Comparison of ENCODE assay signal across 21 cellular contexts in genomic region chr20:19647992-19648391, GRCh38.
DNase-seq lines count a peak whose midpoint lies in the region; ATAC-seq, FAIRE-seq and TF ChIP-seq lines count a peak whose summit lies in the region.
"Had no signal": no experiment of that assay in that cellular context is flagged by ENCODE, and none has a peak within 500 bp of the region (broad histone marks: within the 10 kb centered on the region; RNA-seq: fewer than 3 reads in every experiment).

No MANE protein-coding gene starts in this region.

- no peaks in the 10 kb centered on the region for H3K4me1 ChIP-seq in GM12878 (ENCODE audit: control insufficient read depth, insufficient read depth, low read length)
- H3K4me1 ChIP-seq: SJSA1 had no signal

- no peak overlapping the region for H2AFZ ChIP-seq in GM12878 (ENCODE audit: control insufficient read depth, low read depth, low read length)

- peaks cover 6 to 11% of the 10 kb centered on the region in 2 donors for H3K4me1 Mint-ChIP-seq in stimulated activated naive B cell treated with anti-CD40 and anti-IgM and Interleukin-4, amounts not matched to agents 10 μg/mL and 1 μg/mL and 100 μg/mL, for 72 hours

- no peak overlapping the region for H3K4me3 ChIP-seq in GM12878
- H3K4me3 ChIP-seq: MG63, SJSA1 had no signal

- CTCF ChIA-PET in GM12878 (lab: Yijun Ruan, JAX), result interaction anchor here (1.2 to 2.9 kb wide), 3 partner anchors 13 to 19 kb away, joined by 5 to 22 read pairs (median 11); no protein-coding TSS in a partner anchor

- WGBS in GM12878 (ENCODE audit: insufficient coverage, insufficient replicate concordance, low lambda C conversion rate, missing lambda C conversion rate), result 37% methylated on average over 3 of the region's 3 CpGs

- TF ChIP-seq EP300 in GM12878 (IDR thresholded peaks at IDR 0.05; ENCODE audit: borderline replicate concordance in 1 of 2, control insufficient read depth in 1 of 2, low read depth in 2 of 2, low read length in 2 of 2), result no peak

- no peak overlapping the region for H3K27ac Mint-ChIP-seq in stimulated activated naive B cell treated with anti-CD40 and anti-IgM and Interleukin-4, amounts not matched to agents 10 μg/mL and 1 μg/mL and 100 μg/mL, for 72 hours
- H3K27ac Mint-ChIP-seq: T-helper 1 cell treated with Interleukin-12 subunit alpha and Interleukin-12 subunit beta and Interleukin-4 antibody, amounts not matched to agents 30 μg/mL and 1 μg/mL, for 36 hours had no signal

- H3K27me3 Mint-ChIP-seq in stimulated activated naive B cell treated with anti-CD40 and anti-IgM and Interleukin-4, amounts not matched to agents 10 μg/mL and 1 μg/mL and 100 μg/mL, for 72 hours, result peaks cover 12 to 23% of the 10 kb centered on the region in 2 donors

- H3K9ac ChIP-seq in GM12878 (ENCODE audit: control insufficient read depth, insufficient read depth, low read length), result no peak overlapping the region

- RAD21 ChIA-PET in GM12878 (lab: Charles Lee; ENCODE audit: unreplicated experiment), result interaction anchor here (0.9 to 1.5 kb wide), 2 partner anchors 10 to 13 kb away, joined by 3 read pairs; no protein-coding TSS in a partner anchor

- H3K79me2 ChIP-seq in GM12878 (ENCODE audit: control insufficient read depth, insufficient read depth, low read length), result no peaks in the 10 kb centered on the region

- POLR2A ChIA-PET in GM12878 (lab: Charles Lee), result no interaction called here

- no peak overlapping the region for H3K4me2 ChIP-seq in GM12878 (ENCODE audit: control insufficient read depth, insufficient read depth)

- in situ Hi-C loops in GM12878 (cut with MboI), result no loop called here

- TF ChIP-seq CTCF in GM12878 (IDR thresholded peaks at IDR 0.05 in 2 of 3, conservative IDR thresholded peaks at IDR 0.05 in 1 of 3; ENCODE audit: control insufficient read depth in 2 of 3, extremely low read depth in 1 of 3, insufficient read depth in 1 of 3, low read depth in 3 of 3, low read length in 3 of 3), result no peak

- TF ChIP-seq RAD21 in GM12878 (IDR thresholded peaks at IDR 0.05; ENCODE audit: insufficient read depth, low read depth, low read length), result no peak

- SMC1A ChIA-PET in GM12878 (lab: Charles Lee; ENCODE audit: uncharacterized antibody, unreplicated experiment), result interaction anchor here (1.0 to 3.1 kb wide), 3 partner anchors 12 to 23 kb away, joined by 4 to 12 read pairs (median 4); no protein-coding TSS in a partner anchor

- no TSS peak for BruUV-seq in GM12878 (replicated peaks; lab: Mats Ljungman, UMichigan)

- no peak overlapping the region for H3K4me3 Mint-ChIP-seq in stimulated activated naive B cell treated with anti-CD40 and anti-IgM and Interleukin-4, amounts not matched to agents 10 μg/mL and 1 μg/mL and 100 μg/mL, for 72 hours
- H3K4me3 Mint-ChIP-seq: T-helper 1 cell treated with Interleukin-12 subunit alpha and Interleukin-12 subunit beta and Interleukin-4 antibody, amounts not matched to agents 30 μg/mL and 1 μg/mL, for 36 hours had no signal

- TF ChIP-seq POLR2A in GM12878 (IDR thresholded peaks at IDR 0.05; ENCODE audit: low read depth, low read length), result no peak

- no peaks in the 10 kb centered on the region for H3K9me3 ChIP-seq in GM12878 (replicated peaks; ENCODE audit: control insufficient read depth, insufficient read depth, low read length)
- H3K9me3 ChIP-seq: MG63, SJSA1 had no signal

- intact Hi-C loops in GM12878 (cut with micrococcal nuclease; ENCODE audit: unreplicated experiment), result no loop called here

- no peak overlapping the region for H3K27ac ChIP-seq in GM12878 (ENCODE audit: control insufficient read depth, insufficient read depth)
- H3K27ac ChIP-seq: C4-2B, SJSA1 had no signal

- no peaks in the 10 kb centered on the region for H3K36me3 ChIP-seq in GM12878 (ENCODE audit: control insufficient read depth in 2 of 2, insufficient read depth in 2 of 2, low read length in 1 of 2)
- H3K36me3 ChIP-seq: MG63, SJSA1 had no signal

- DNase-seq in GM12878 (ENCODE audit: low read depth, low spot score) (no peak), DMS 273 (lab: John Stamatoyannopoulos, UW; ENCODE audit: unreplicated experiment) (no peak), NCI-H1105 treated with DMSO at 0.1 percent for 48 hours (lab: John Stamatoyannopoulos, UW) (no peak)
- no peak for DNase-seq in stimulated activated naive B cell treated with anti-CD40 and anti-IgM and Interleukin-4, amounts not matched to agents 10 μg/mL and 1 μg/mL and 100 μg/mL, for 72 hours
- DNase-seq: AML-193, Kasumi-1, MG63, NCI-H1092 treated with DMSO at 0.1 percent for 48 hours, NCI-H2081 treated with DMSO at 0.1 percent for 48 hours, NCI-H510A, NCI-H748 treated with DMSO at 0.1 percent for 48 hours had no signal

- peak; percentile 55 for ATAC-seq in GM19351 (IDR thresholded peaks at IDR 0.05; ENCODE audit: unreplicated experiment)
- ATAC-seq in HG03354 (IDR thresholded peaks at IDR 0.05; ENCODE audit: poor library complexity, severe bottlenecking, unreplicated experiment), result peak; percentile 49
- peak; percentile 66 for ATAC-seq in GM12878
- peak; percentile 47 to 55 for ATAC-seq in stimulated activated naive B cell treated with anti-CD40 and anti-IgM and Interleukin-4, amounts not matched to agents 10 μg/mL and 1 μg/mL and 100 μg/mL, for 72 hours (replicated peaks)
- no peak for ATAC-seq in GM21381 (IDR thresholded peaks at IDR 0.05; ENCODE audit: unreplicated experiment)

- peaks cover 6 to 12% of the 10 kb centered on the region in 2 donors for H3K9me3 Mint-ChIP-seq in stimulated activated naive B cell treated with anti-CD40 and anti-IgM and Interleukin-4, amounts not matched to agents 10 μg/mL and 1 μg/mL and 100 μg/mL, for 72 hours
- H3K9me3 Mint-ChIP-seq: T-helper 1 cell treated with Interleukin-12 subunit alpha and Interleukin-12 subunit beta and Interleukin-4 antibody, amounts not matched to agents 30 μg/mL and 1 μg/mL, for 36 hours had no signal

- H3K27me3 ChIP-seq in GM12878 (replicated peaks in 1 of 2; ENCODE audit: control insufficient read depth in 2 of 2, insufficient read depth in 2 of 2, low read length in 1 of 2), result no peaks in the 10 kb centered on the region
- H3K27me3 ChIP-seq: MG63 had no signal

- no peaks in the 10 kb centered on the region for H3K36me3 Mint-ChIP-seq in stimulated activated naive B cell treated with anti-CD40 and anti-IgM and Interleukin-4, amounts not matched to agents 10 μg/mL and 1 μg/mL and 100 μg/mL, for 72 hours

- FAIRE-seq in GM12878 (lab: Jason Lieb, UNC), result no peak
- FAIRE-seq: G401.6, GM12892, GM18507, H54 had no signal

- H4K20me1 ChIP-seq in GM12878 (ENCODE audit: control insufficient read depth, insufficient read depth), result no peaks in the 10 kb centered on the region

TF ChIP-seq in GM12878, 131 proteins besides CTCF, POLR2A, EP300 and RAD21:
- TF ChIP-seq REST (IDR thresholded peaks at IDR 0.05; ENCODE audit: low read depth, low read length) (0 out of 2 replicates have a peak, but pooled peaks have one; percentile 24), CREB1 (IDR thresholded peaks at IDR 0.05; ENCODE audit: low read depth) (no peak)
